ENCODE assay signal across 9 cellular contexts in genomic region chr5:151063136-151063544, GRCh38. TPM values are rescaled to one million over a fixed set of nuclear protein-coding genes. Genes with fewer than 3 reads are reported as not detected.
DNase-seq lines count a peak whose midpoint lies in the region; ATAC-seq and TF ChIP-seq lines count a peak whose summit lies in the region.
"Had no signal": no experiment of that assay in that cellular context is flagged by ENCODE, and none has a peak within 500 bp of the region (broad histone marks: within the 10 kb centered on the region; RNA-seq: fewer than 3 reads in every experiment).

No MANE protein-coding gene starts in this region.

- H2AK5ac ChIP-seq in mesenchymal stem cell (ENCODE audit: low read length, severe bottlenecking) = peak overlapping the region; percentile 93

- WGBS in mesenchymal stem cell = 72% methylated on average over 5 of the region's 5 CpGs

- no peak for DNase-seq in A673 (ENCODE audit: low spot score)
- peak; percentile 14 to 27 for DNase-seq in Kasumi-1 (lab: John Stamatoyannopoulos, UW)
- DNase-seq in mesenchymal stem cell = peak; percentile 88
- DNase-seq in inferior parietal cortex (ENCODE audit: extremely low spot score) = no peak
- no peak for DNase-seq in naive thymus-derived CD4-positive, alpha-beta T cell
- no peak for DNase-seq in NCI-H82 (lab: John Stamatoyannopoulos, UW)
- DNase-seq in NAMALWA (ENCODE audit: low spot score) = no peak
- DNase-seq: GDM1 had no signal

- H3K14ac ChIP-seq in mesenchymal stem cell (ENCODE audit: low read length in 2 of 2) = peak overlapping the region in 1 of 2 experiments; percentile 12

- no peaks in the 10 kb centered on the region for H3K9me3 Mint-ChIP-seq in brain
- peaks cover 0 to 7% (median 0%) of the 10 kb centered on the region in 11 donors for H3K9me3 Mint-ChIP-seq in naive thymus-derived CD4-positive, alpha-beta T cell

- H3K79me1 ChIP-seq in mesenchymal stem cell (replicated peaks; ENCODE audit: low read length, poor library complexity, severe bottlenecking) = peaks cover 23% of the 10 kb centered on the region

- ATAC-seq in naive thymus-derived CD4-positive, alpha-beta T cell = no peak

- H3K18ac ChIP-seq in mesenchymal stem cell (ENCODE audit: low read depth in 1 of 2, low read length in 2 of 2) = peak overlapping the region; percentile 87 to 95

- H3K9me3 ChIP-seq in A673 (ENCODE audit: low read depth, low read length, poor library complexity, severe bottlenecking) = no peaks in the 10 kb centered on the region
- no peaks in the 10 kb centered on the region for H3K9me3 ChIP-seq in mesenchymal stem cell (ENCODE audit: control insufficient read depth, low read length)
- H3K9me3 ChIP-seq in naive thymus-derived CD4-positive, alpha-beta T cell (ENCODE audit: control insufficient read depth in 2 of 3, low read length in 3 of 3) = no peaks in the 10 kb centered on the region

- no peak overlapping the region for H3K4me3 Mint-ChIP-seq in brain
- H3K4me3 Mint-ChIP-seq in naive thymus-derived CD4-positive, alpha-beta T cell = no peak overlapping the region

- no peak overlapping the region for H3K4me3 ChIP-seq in A673 (ENCODE audit: low read depth, low read length, poor library complexity, severe bottlenecking)
- H3K4me3 ChIP-seq in mesenchymal stem cell (ENCODE audit: insufficient read depth in 1 of 2, low read depth in 1 of 2, low read length in 2 of 2) = peak overlapping the region in 1 of 2 experiments; percentile 38
- no peak overlapping the region for H3K4me3 ChIP-seq in naive thymus-derived CD4-positive, alpha-beta T cell (ENCODE audit: low read length)

- H3K27me3 ChIP-seq in A673 (replicated peaks; ENCODE audit: insufficient read depth, low read depth, low read length, poor library complexity) = no peaks in the 10 kb centered on the region
- peaks cover 0 to 13% of the 10 kb centered on the region in 2 experiments for H3K27me3 ChIP-seq in mesenchymal stem cell (ENCODE audit: control insufficient read depth in 1 of 2, insufficient read depth in 1 of 2, low read length in 2 of 2)
- no peaks in the 10 kb centered on the region for H3K27me3 ChIP-seq in naive thymus-derived CD4-positive, alpha-beta T cell (ENCODE audit: control insufficient read depth in 2 of 2, insufficient read depth in 2 of 2, low read length in 2 of 2)

- peaks cover 20% of the 10 kb centered on the region for H3K4me1 Mint-ChIP-seq in brain
- H3K4me1 Mint-ChIP-seq in naive thymus-derived CD4-positive, alpha-beta T cell = peaks cover 33 to 65% (median 58%) of the 10 kb centered on the region in 7 donors

- H2BK120ac ChIP-seq in mesenchymal stem cell (ENCODE audit: low read depth, low read length) = no peak overlapping the region

- CTCF ChIA-PET in A673 (lab: Charles Lee) = no interaction called here
- CTCF ChIA-PET in naive thymus-derived CD4-positive, alpha-beta T cell (lab: Charles Lee) = interaction anchor here (0.9 to 1.9 kb wide), 4 partner anchors 11 to 52 kb away, joined by 3 to 8 read pairs (median 5); no protein-coding TSS in a partner anchor

- no peak overlapping the region for H3K23ac ChIP-seq in mesenchymal stem cell (ENCODE audit: low read length in 2 of 2)

- H3K27ac Mint-ChIP-seq in brain = peak overlapping the region in 3 of 5 experiments; percentile 27 to 84 (median 46)
- peak overlapping the region in 3 of 9 donors; percentile 0 to 37 (median 8) for H3K27ac Mint-ChIP-seq in naive thymus-derived CD4-positive, alpha-beta T cell

- TF ChIP-seq CTCF in A673 (conservative IDR thresholded peaks at IDR 0.05; ENCODE audit: low read depth, low read length) (no peak), brain (conservative IDR thresholded peaks at IDR 0.05) (no peak)

- H2BK15ac ChIP-seq in mesenchymal stem cell (ENCODE audit: low read depth, poor library complexity, severe bottlenecking) = peak overlapping the region; percentile 15

- POLR2A ChIA-PET in A673 (lab: Charles Lee; ENCODE audit: low non-redundant PET) = no interaction called here
- POLR2A ChIA-PET in naive thymus-derived CD4-positive, alpha-beta T cell (lab: Charles Lee) = interaction anchor here (0.6 to 1.7 kb wide), 3 partner anchors 9 to 1710 kb away, joined by 3 to 5 read pairs (median 3); no protein-coding TSS in a partner anchor

- H2BK12ac ChIP-seq in mesenchymal stem cell (ENCODE audit: low read length in 2 of 2) = peak overlapping the region; percentile 67 to 93

- peaks cover 56% of the 10 kb centered on the region for H3K36me3 Mint-ChIP-seq in brain
- H3K36me3 Mint-ChIP-seq in naive thymus-derived CD4-positive, alpha-beta T cell = peaks cover 0 to 38% (median 18%) of the 10 kb centered on the region in 5 donors

- H3K4me1 ChIP-seq in A673 (ENCODE audit: insufficient read depth, low read length, poor library complexity, severe bottlenecking) = no peaks in the 10 kb centered on the region
- H3K4me1 ChIP-seq in mesenchymal stem cell (ENCODE audit: control insufficient read depth, insufficient read depth, low read depth, low read length) = peaks cover 72% of the 10 kb centered on the region
- H3K4me1 ChIP-seq in naive thymus-derived CD4-positive, alpha-beta T cell (ENCODE audit: control insufficient read depth in 2 of 2, insufficient read depth in 2 of 2, low read length in 2 of 2) = peaks cover 11 to 26% of the 10 kb centered on the region in 2 donors

- H3K9ac ChIP-seq in mesenchymal stem cell (ENCODE audit: low read length) = peak overlapping the region; percentile 73

- H2AFZ ChIP-seq in mesenchymal stem cell (ENCODE audit: low read depth, low read length) = no peak overlapping the region

- peak overlapping the region; percentile 74 to 84 for H3K4ac ChIP-seq in mesenchymal stem cell (ENCODE audit: low read depth in 1 of 2, low read length in 2 of 2)

- no peaks in the 10 kb centered on the region for H3K27me3 Mint-ChIP-seq in brain
- H3K27me3 Mint-ChIP-seq in naive thymus-derived CD4-positive, alpha-beta T cell = no peaks in the 10 kb centered on the region

- intact Hi-C loops in A673 (cut with micrococcal nuclease; ENCODE audit: unreplicated experiment) = no loop called here
- intact Hi-C loops in naive thymus-derived CD4-positive, alpha-beta T cell (cut with micrococcal nuclease) = loop anchor here in 1 of 2 donors (5.0 kb wide), 1 partner anchor 34 kb away; no protein-coding TSS in a partner anchor

- H3K36me3 ChIP-seq in A673 (ENCODE audit: insufficient read depth, low read length, poor library complexity, severe bottlenecking) (no peaks in the 10 kb centered on the region), mesenchymal stem cell (ENCODE audit: control insufficient read depth in 1 of 2, insufficient read depth in 2 of 2, low read depth in 1 of 2, low read length in 2 of 2) (peaks cover 49 to 70% of the 10 kb centered on the region in 2 experiments)
- H3K36me3 ChIP-seq in naive thymus-derived CD4-positive, alpha-beta T cell (ENCODE audit: control insufficient read depth in 2 of 3, insufficient read depth in 3 of 3, low read length in 3 of 3) = peaks cover 13 to 86% (median 37%) of the 10 kb centered on the region in 3 experiments

- peak overlapping the region; percentile 15 for H3K4me2 ChIP-seq in mesenchymal stem cell (ENCODE audit: low read length, poor library complexity, severe bottlenecking)

- BruUV-seq in A673 (replicated peaks; lab: Mats Ljungman, UMichigan) = no TSS peak

- peak overlapping the region; percentile 87 for H4K91ac ChIP-seq in mesenchymal stem cell (ENCODE audit: low read length)

- H4K8ac ChIP-seq in mesenchymal stem cell (ENCODE audit: low read length) = peak overlapping the region; percentile 58

- no peak overlapping the region for H2BK5ac ChIP-seq in mesenchymal stem cell (ENCODE audit: low read depth, low read length, poor library complexity, severe bottlenecking)

- H3K27ac ChIP-seq in A673 (ENCODE audit: low read depth, low read length, poor library complexity, severe bottlenecking) (peak overlapping the region; percentile 40), mesenchymal stem cell (ENCODE audit: low read length, poor library complexity, severe bottlenecking) (peak overlapping the region; percentile 86)
- H3K27ac ChIP-seq in naive thymus-derived CD4-positive, alpha-beta T cell (ENCODE audit: low read depth, low read length) = no peak overlapping the region

RNA-seq across cellular contexts. Expression of gene TNIP1, which starts 17.7 kb away (rescaled TPM):
- total RNA-seq in A673 (2021) = 33.3 and 37.3 TPM in 2 replicates
- polyA plus RNA-seq in brain (ENCODE audit: insufficient read depth, low read depth, low replicate concordance) = 44.4 TPM
- 50.6 TPM for polyA plus RNA-seq in mesenchymal stem cell (2013, experiment 1 of 2)
- 50.3 TPM for polyA plus RNA-seq in mesenchymal stem cell (2013, experiment 2 of 2)
- total RNA-seq in naive thymus-derived CD4-positive, alpha-beta T cell = 100 to 1,000 TPM; 124 to 234 (median 131) TPM
- 10 to 100 TPM; 28.9 to 45.2 TPM for polyA plus RNA-seq in naive thymus-derived CD4-positive, alpha-beta T cell

RNA-seq across cellular contexts. Expression of gene GPX3, which starts 42.7 kb away (rescaled TPM):
- 0.19 and 0.24 TPM in 2 replicates for total RNA-seq in A673 (2021)
- 54.2 TPM for polyA plus RNA-seq in brain (ENCODE audit: insufficient read depth, low read depth, low replicate concordance)
- polyA plus RNA-seq in mesenchymal stem cell (2013, experiment 1 of 2) = 39.2 TPM
- 40.8 TPM for polyA plus RNA-seq in mesenchymal stem cell (2013, experiment 2 of 2)
- total RNA-seq in naive thymus-derived CD4-positive, alpha-beta T cell = 1 to 10 TPM in 1 of 5 experiments, under 1 TPM in 1, not detected in 3; 0.98 to 1.1 TPM
- 1 to 10 TPM in 1 of 2 donors, not detected in 1; 1.2 TPM for polyA plus RNA-seq in naive thymus-derived CD4-positive, alpha-beta T cell

Comparison
In these comparisons a context has a peak if more than half of its experiments do, and no peak if none do; other contexts are left out.
1. DNase-seq: peak in Kasumi-1 (2 of 2) and mesenchymal stem cell (single experiment); none in A673 (single experiment), inferior parietal cortex (single experiment), naive thymus-derived CD4-positive, alpha-beta T cell (0 of 9), NCI-H82 (single experiment) and NAMALWA (single experiment).